15 cellular contexts compared by ENCODE assay signal in genomic region chr2:238407566-238407965, GRCh38. TPM values are rescaled to one million over a fixed set of nuclear protein-coding genes. Genes with fewer than 3 reads are reported as not detected.
A peak's percentile ranks its signal among the peaks of the same experiment; 100 is the strongest.
DNase-seq lines count a peak whose midpoint lies in the region; ATAC-seq, FAIRE-seq and TF ChIP-seq lines count a peak whose summit lies in the region.
"Had no signal": no experiment of that assay in that cellular context is flagged by ENCODE, and none has a peak within 500 bp of the region (broad histone marks: within the 10 kb centered on the region; RNA-seq: fewer than 3 reads in every experiment).

No MANE protein-coding gene starts in this region.

- POLR2A ChIA-PET in HepG2 (lab: Yijun Ruan, JAX) (no interaction called here), H1 (lab: Charles Lee; ENCODE audit: partially characterized antibody) (no interaction called here)

- CTCF ChIA-PET in HepG2 (lab: Yijun Ruan, JAX; ENCODE audit: low intra/inter-chr PET ratio, low total read pairs) (no interaction called here), H1 (lab: Charles Lee; ENCODE audit: partially characterized antibody) (interaction anchor here (1.1 kb wide), 1 partner anchor 30 kb away, joined by 3 read pairs; no protein-coding TSS in a partner anchor)

- no peak for TF ChIP-seq RAD21 in HepG2 (CRISPR knock-in tag; IDR thresholded peaks at IDR 0.05)
- TF ChIP-seq RAD21 in H1 (IDR thresholded peaks at IDR 0.05 in 1 of 2, conservative IDR thresholded peaks at IDR 0.05 in 1 of 2; ENCODE audit: low read depth in 2 of 2, low read length in 2 of 2), result no peak

- H3K4me3 ChIP-seq in HepG2 (replicated peaks in 1 of 3; ENCODE audit: insufficient read depth in 1 of 3, low read depth in 2 of 3, low read length in 3 of 3) (no peak overlapping the region), right lobe of liver (no peak overlapping the region), H1 (ENCODE audit: extremely low read depth in 1 of 4, insufficient read depth in 2 of 4, low read depth in 3 of 4, low read length in 4 of 4) (no peak overlapping the region), mucosa of descending colon (no peak overlapping the region)

- H3K4me2 ChIP-seq in HepG2 (ENCODE audit: low read depth, low read length) (no peak overlapping the region), H1 (ENCODE audit: insufficient read depth in 1 of 2, low read depth in 2 of 2, low read length in 2 of 2) (no peak overlapping the region)

- H3K36me3 ChIP-seq in HepG2 (replicated peaks in 1 of 2; ENCODE audit: control insufficient read depth in 1 of 2, insufficient read depth in 2 of 2, low read length in 2 of 2) (no peaks in the 10 kb centered on the region), right lobe of liver (no peaks in the 10 kb centered on the region), H1 (ENCODE audit: control insufficient read depth in 2 of 4, insufficient read depth in 4 of 4, low read length in 3 of 4) (no peaks in the 10 kb centered on the region), mucosa of descending colon (ENCODE audit: low read depth) (no peaks in the 10 kb centered on the region)

- BruUV-seq in HepG2 (replicated peaks; lab: Mats Ljungman, UMichigan), result no TSS peak

- H3K27me3 ChIP-seq in HepG2 (ENCODE audit: control insufficient read depth in 1 of 2, insufficient read depth in 2 of 2, low read length in 2 of 2) (no peaks in the 10 kb centered on the region), right lobe of liver (no peaks in the 10 kb centered on the region), H1 (replicated peaks in 1 of 4; ENCODE audit: control insufficient read depth in 3 of 4, extremely low read depth in 1 of 4, insufficient read depth in 3 of 4, low read length in 3 of 4) (no peaks in the 10 kb centered on the region)

- H3K9ac ChIP-seq in HepG2 (ENCODE audit: insufficient read depth, low read depth, low read length) (no peak overlapping the region), H1 (replicated peaks in 1 of 4; ENCODE audit: extremely low read depth in 1 of 4, low read depth in 3 of 4, low read length in 3 of 4) (no peak overlapping the region)

- TF ChIP-seq EP300 in HepG2 (IDR thresholded peaks at IDR 0.05; ENCODE audit: low read depth in 2 of 2, low read length in 2 of 2), result no peak
- TF ChIP-seq EP300 in HepG2 (CRISPR knock-in tag; IDR thresholded peaks at IDR 0.05; ENCODE audit: borderline replicate concordance), result no peak
- no peak for TF ChIP-seq EP300 in H1 (IDR thresholded peaks at IDR 0.05; ENCODE audit: borderline replicate concordance in 1 of 2, low read depth in 2 of 2, low read length in 2 of 2)

- H3K4me1 ChIP-seq in HepG2 (ENCODE audit: insufficient read depth, low read length) (peaks cover 52% of the 10 kb centered on the region), right lobe of liver (peaks cover 0 to 8% (median 3%) of the 10 kb centered on the region in 4 donors), H1 (replicated peaks in 1 of 4; ENCODE audit: control insufficient read depth in 3 of 4, insufficient read depth in 4 of 4, low read length in 3 of 4) (peaks cover 0 to 11% (median 5%) of the 10 kb centered on the region in 4 experiments; a peak in 5 of 7 replicates), mucosa of descending colon (ENCODE audit: low read depth) (peaks cover 5% of the 10 kb centered on the region)

- H3K27ac ChIP-seq in HepG2 (ENCODE audit: extremely low read length, insufficient read depth, low read length), result peak overlapping the region; percentile 2
- no peak overlapping the region for H3K27ac ChIP-seq in right lobe of liver
- no peak overlapping the region for H3K27ac ChIP-seq in H1 (ENCODE audit: low read depth, low read length)

- in situ Hi-C loops in HepG2 (cut with HindIII; ENCODE audit: extremely low pct_ligation_motif_present, low pct_unique_long_range_greater_than_20kb), result no loop called here

- no peak for TF ChIP-seq POLR2A in HepG2 (IDR thresholded peaks at IDR 0.05; ENCODE audit: insufficient read depth in 1 of 2, low read depth in 2 of 2, low read length in 2 of 2)
- TF ChIP-seq POLR2A in right lobe of liver (IDR thresholded peaks at IDR 0.05), result no peak
- TF ChIP-seq POLR2A in H1 (IDR thresholded peaks at IDR 0.05; ENCODE audit: control extremely low read depth in 1 of 2, low read depth in 2 of 2, low read length in 2 of 2), result no peak

- H2BK120ac ChIP-seq in H1 (replicated peaks; ENCODE audit: low read depth, low read length), result no peak overlapping the region

- FAIRE-seq in HepG2 (lab: Jason Lieb, UNC) (no peak), H1 (lab: Jason Lieb, UNC) (no peak)
- FAIRE-seq: A204.1, D721Med had no signal

- 0 out of 2 replicates have a peak overlapping the region, but pooled peaks have one; percentile 19 for H4K8ac ChIP-seq in H1 (ENCODE audit: extremely low read depth, insufficient read depth, low read length)

- H3K14ac ChIP-seq in H1 (ENCODE audit: insufficient read length), result no peak overlapping the region

- H2BK15ac ChIP-seq in H1 (ENCODE audit: low read length), result no peak overlapping the region

- 0 out of 2 replicates have a peak overlapping the region, but pooled peaks have one; percentile 52 for H2BK5ac ChIP-seq in H1 (ENCODE audit: low read depth, low read length)

- WGBS in HepG2 (ENCODE audit: low lambda C conversion rate), result 74% methylated on average over 11 of the region's 11 CpGs
- 69% methylated on average over 9 of the region's 11 CpGs for WGBS in right lobe of liver (ENCODE audit: insufficient coverage, low coverage, low lambda C conversion rate, missing lambda C conversion rate)
- WGBS in H1 (ENCODE audit: extremely low coverage in 1 of 2, insufficient coverage in 1 of 2, insufficient read length in 1 of 2, insufficient replicate concordance in 2 of 2, low coverage in 1 of 2, low lambda C conversion rate in 2 of 2, missing lambda C conversion rate in 1 of 2), 2 experiments, result 95% methylated on average over 11 of the region's 11 CpGs; no CpG with 5 or more reads in 1 of the 2 experiments

- H2BK20ac ChIP-seq in H1 (ENCODE audit: low read length), result no peak overlapping the region

- intact Hi-C loops in HepG2 (cut with micrococcal nuclease; ENCODE audit: unreplicated experiment) (no loop called here), right lobe of liver (cut with DNase I) (loop anchor here in 1 of 2 donors (10.0 kb wide), 1 partner anchor 47 kb away; no protein-coding TSS in a partner anchor), mucosa of descending colon (cut with DNase I, micrococcal nuclease) (no loop called here)

- no peak overlapping the region for H4K5ac ChIP-seq in H1 (ENCODE audit: insufficient read length, low read depth, low read length)

- no peaks in the 10 kb centered on the region for H3K23me2 ChIP-seq in H1 (ENCODE audit: low read depth, low read length)

- H3K4ac ChIP-seq in H1 (replicated peaks; ENCODE audit: insufficient read length, low read depth, low read length), result no peak overlapping the region

- H3K79me1 ChIP-seq in H1 (ENCODE audit: low read depth, low read length), result peaks cover 4% of the 10 kb centered on the region; the same call in 1 of the 2 replicates

- no peak overlapping the region for H2BK12ac ChIP-seq in H1 (ENCODE audit: low read depth, low read length)

- no peak for DNase-seq in HepG2 (ENCODE audit: low spot score)
- DNase-seq in right lobe of liver, result no peak
- DNase-seq in H1 (ENCODE audit: low read depth in 1 of 2, low spot score in 2 of 2), result no peak
- peak in 1 of 3 donors; percentile 35 for DNase-seq in mucosa of descending colon
- DNase-seq in SHP77 (lab: John Stamatoyannopoulos, UW), result no peak
- DNase-seq: C1 segment of cervical spinal cord; CD4-positive, alpha-beta T cell; COR-L47; DMS153; GF-D8; H9 had no signal

- no peak overlapping the region for H2AFZ ChIP-seq in HepG2 (ENCODE audit: low read length)
- H2AFZ ChIP-seq in H1 (ENCODE audit: low read length), result no peak overlapping the region

- H3K23ac ChIP-seq in H1 (ENCODE audit: insufficient read length), result no peak overlapping the region

- H4K91ac ChIP-seq in H1 (replicated peaks; ENCODE audit: insufficient read length, low read length), result no peak overlapping the region

- H4K20me1 ChIP-seq in HepG2 (ENCODE audit: insufficient read depth, low read length), result no peaks in the 10 kb centered on the region
- no peaks in the 10 kb centered on the region for H4K20me1 ChIP-seq in H1 (replicated peaks in 1 of 2; ENCODE audit: control insufficient read depth in 1 of 2, insufficient read depth in 2 of 2, low read length in 2 of 2)

- no peaks in the 10 kb centered on the region for H3K79me2 ChIP-seq in HepG2 (ENCODE audit: insufficient read depth, low read length)
- H3K79me2 ChIP-seq in H1 (ENCODE audit: control insufficient read depth in 1 of 2, insufficient read depth in 2 of 2, low read length in 2 of 2), result no peaks in the 10 kb centered on the region

- ATAC-seq in HepG2, result no peak
- ATAC-seq in right lobe of liver, result no peak
- ATAC-seq in mucosa of descending colon, result peak; percentile 45
- ATAC-seq in HG02938 (IDR thresholded peaks at IDR 0.05; ENCODE audit: unreplicated experiment), result no peak
- no peak for ATAC-seq in GM21367 (IDR thresholded peaks at IDR 0.05; ENCODE audit: unreplicated experiment)

- no peak overlapping the region for H2AK5ac ChIP-seq in H1 (ENCODE audit: low read depth, low read length)

- TF ChIP-seq CTCF in HepG2 (CRISPR knock-in tag; IDR thresholded peaks at IDR 0.05) (no peak), right lobe of liver (IDR thresholded peaks at IDR 0.05) (no peak), H1 (IDR thresholded peaks at IDR 0.05; ENCODE audit: control extremely low read depth in 1 of 3, insufficient read depth in 1 of 3, low read depth in 1 of 3, low read length in 3 of 3) (no peak), mucosa of descending colon (IDR thresholded peaks at IDR 0.05) (no peak)

- H3K9me3 ChIP-seq in HepG2 (ENCODE audit: low read length) (no peaks in the 10 kb centered on the region), right lobe of liver (no peaks in the 10 kb centered on the region), H1 (ENCODE audit: insufficient read depth in 2 of 2, low read depth in 1 of 2, low read length in 1 of 2) (no peaks in the 10 kb centered on the region), mucosa of descending colon (no peaks in the 10 kb centered on the region)

- H3K18ac ChIP-seq in H1 (ENCODE audit: extremely low read depth, low read length), result no peak overlapping the region

- no peak overlapping the region for H3K56ac ChIP-seq in H1 (replicated peaks; ENCODE audit: insufficient read length, low read depth, low read length)

RNA-seq across cellular contexts. Expression of gene ASB1, which starts 19.2 kb away (rescaled TPM):
- total RNA-seq in HepG2 (2016; rRNA removed; fragmentation: Illumina TruSeq; extraction: Trizol), result 47.5 and 48.6 TPM in 2 replicates
- total RNA-seq in HepG2 (2016; cell fraction: cytosol; rRNA removed; fragmentation: Illumina TruSeq; extraction: Trizol; ENCODE audit: low read depth), result 36.1 and 38.8 TPM in 2 replicates
- total RNA-seq in HepG2 (2016; cell fraction: insoluble cytoplasmic fraction; rRNA removed; fragmentation: Illumina TruSeq; extraction: Trizol), result 42.9 and 49.7 TPM in 2 replicates
- 46.0 and 48.9 TPM in 2 replicates for total RNA-seq in HepG2 (2016; cell fraction: membrane; rRNA removed; fragmentation: Illumina TruSeq; extraction: Trizol)
- total RNA-seq in HepG2 (2016; cell fraction: nucleus; rRNA removed; fragmentation: Illumina TruSeq; extraction: Trizol), result 36.1 and 43.2 TPM in 2 replicates
- polyA plus RNA-seq in HepG2 (2011; rRNA removed), result 45.6 and 49.2 TPM in 2 replicates
- 33.5 and 52.6 TPM in 2 replicates for polyA plus RNA-seq in HepG2 (2011; cell fraction: cytosol; rRNA removed)
- 151 and 167 TPM in 2 replicates for polyA plus RNA-seq in HepG2 (2011; cell fraction: nucleus; rRNA removed)
- 36.1 and 37.5 TPM in 2 replicates for polyA plus RNA-seq in HepG2 (2012)
- 39.0 and 42.6 TPM in 2 replicates for polyA plus RNA-seq in HepG2 (2016; cell fraction: cytosol; fragmentation: Illumina TruSeq; extraction: Trizol; ENCODE audit: low read depth)
- 48.6 and 51.7 TPM in 2 replicates for polyA plus RNA-seq in HepG2 (2016; cell fraction: insoluble cytoplasmic fraction; fragmentation: Illumina TruSeq; extraction: Trizol; ENCODE audit: low read depth)
- polyA plus RNA-seq in HepG2 (2016; cell fraction: membrane; fragmentation: Illumina TruSeq; extraction: Trizol; ENCODE audit: low read depth), result 45.0 and 48.7 TPM in 2 replicates
- polyA plus RNA-seq in HepG2 (2016; cell fraction: nucleus; fragmentation: Illumina TruSeq; extraction: Trizol; ENCODE audit: insufficient read depth, low read depth), result 83.8 and 85.3 TPM in 2 replicates
- 19.6 and 68.1 TPM in 2 replicates for polyA minus RNA-seq in HepG2 (2011; rRNA and poly(A)+ RNA removed; ENCODE audit: low replicate concordance)
- 23.7 TPM in 2 replicates for polyA minus RNA-seq in HepG2 (2011; cell fraction: cytosol; rRNA and poly(A)+ RNA removed)
- polyA minus RNA-seq in HepG2 (2011; cell fraction: nucleus; rRNA and poly(A)+ RNA removed), result 45.2 and 49.1 TPM in 2 replicates
- 10 to 100 TPM in 2 of 6 experiments, 1 to 10 TPM in 4; 6.3 to 18.2 (median 8.4) TPM for total RNA-seq in right lobe of liver
- 32.7 and 36.0 TPM in 2 replicates for total RNA-seq in H1 (2021; fragmentation: NEBNext Ultra II Directional; extraction: Animal tissue kit (Norgen Biotek cat#: 25700))
- polyA plus RNA-seq in H1 (2011; rRNA removed), result 24.1 and 34.4 TPM in 2 replicates
- 30.8 TPM for polyA plus RNA-seq in H1 (2011; cell fraction: cytosol; rRNA removed)
- 37.4 TPM for polyA plus RNA-seq in H1 (2011; cell fraction: nucleus; rRNA removed)
- 24.1 to 36.1 TPM (median 28.9 TPM) in 4 replicates for polyA plus RNA-seq in H1 (2012, experiment 1 of 2)
- 15.8 TPM for polyA plus RNA-seq in H1 (2012, experiment 2 of 2)
- 17.5 TPM for polyA plus RNA-seq in H1 (2013, experiment 1 of 2)
- 18.9 TPM for polyA plus RNA-seq in H1 (2013, experiment 2 of 2)
- 15.8 and 21.2 TPM in 2 replicates for polyA minus RNA-seq in H1 (2011; rRNA and poly(A)+ RNA removed)
- polyA minus RNA-seq in H1 (2011; cell fraction: cytosol; rRNA and poly(A)+ RNA removed), result 21.2 TPM
- polyA minus RNA-seq in H1 (2011; cell fraction: nucleus; rRNA and poly(A)+ RNA removed), result 23.1 TPM
- 10 to 100 TPM; 23.5 to 41.7 (median 24.6) TPM for total RNA-seq in mucosa of descending colon

Comparison
In these comparisons a context has a peak if more than half of its experiments do, and no peak if none do; other contexts are left out.
1. Of the 41 proteins assayed by ChIP-seq in both HepG2 and H1: peak only in HepG2: MAX; only in H1: none; in both: none; in neither: 40.